1 cellular context compared by ENCODE assay signal in the genomic region with DNA sequence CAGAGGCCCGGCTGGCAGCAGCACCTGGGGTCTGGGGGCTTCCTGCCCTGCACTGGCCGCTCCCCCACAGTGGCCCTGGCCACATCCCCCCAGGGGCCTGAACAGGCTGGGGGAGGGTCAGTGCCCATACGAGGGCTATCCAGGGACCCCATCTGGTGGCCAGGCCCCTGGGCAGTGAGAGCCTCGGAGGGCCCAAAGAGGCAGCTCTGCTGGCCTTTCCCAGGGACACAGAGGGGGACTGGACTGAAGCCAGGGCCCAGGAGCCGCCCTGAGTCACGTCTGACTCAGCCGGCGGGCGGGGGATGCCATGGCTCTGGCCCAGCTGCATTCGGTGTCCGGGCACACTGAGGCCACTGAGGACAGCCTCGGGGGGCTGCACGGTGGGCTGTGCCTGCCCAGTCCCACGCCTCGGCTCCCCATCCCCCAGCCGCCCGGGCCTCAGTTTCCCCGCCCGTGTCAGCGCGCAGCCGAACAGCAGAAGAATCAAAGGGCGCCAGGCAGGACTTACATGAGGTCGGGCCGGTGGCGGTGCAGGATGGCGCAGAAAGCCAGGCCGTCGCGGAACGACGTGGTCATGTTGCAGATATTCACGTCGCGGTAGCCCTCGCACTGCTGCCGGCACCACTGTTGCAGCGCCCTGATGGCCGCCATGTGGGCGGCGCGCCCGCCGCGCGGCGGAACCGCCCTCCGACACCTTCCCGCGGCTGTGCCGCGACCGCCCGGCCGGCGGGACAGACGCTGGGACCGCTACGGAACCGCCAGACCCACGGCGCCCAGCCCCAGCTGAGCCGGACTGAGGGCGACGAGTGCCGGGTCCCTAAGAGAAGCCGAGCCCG.
TF ChIP-seq lines count a peak whose summit lies in the region.

TSS of gene MICALL2 (minus strand) at position 795 of the 836 bp plus-strand sequence. CDS start at position 651, 144 bp downstream.

TF ChIP-seq in GM12878, 131 proteins besides CTCF, POLR2A, EP300 and RAD21 (continued from another document):
- TF ChIP-seq, protein P1, sequence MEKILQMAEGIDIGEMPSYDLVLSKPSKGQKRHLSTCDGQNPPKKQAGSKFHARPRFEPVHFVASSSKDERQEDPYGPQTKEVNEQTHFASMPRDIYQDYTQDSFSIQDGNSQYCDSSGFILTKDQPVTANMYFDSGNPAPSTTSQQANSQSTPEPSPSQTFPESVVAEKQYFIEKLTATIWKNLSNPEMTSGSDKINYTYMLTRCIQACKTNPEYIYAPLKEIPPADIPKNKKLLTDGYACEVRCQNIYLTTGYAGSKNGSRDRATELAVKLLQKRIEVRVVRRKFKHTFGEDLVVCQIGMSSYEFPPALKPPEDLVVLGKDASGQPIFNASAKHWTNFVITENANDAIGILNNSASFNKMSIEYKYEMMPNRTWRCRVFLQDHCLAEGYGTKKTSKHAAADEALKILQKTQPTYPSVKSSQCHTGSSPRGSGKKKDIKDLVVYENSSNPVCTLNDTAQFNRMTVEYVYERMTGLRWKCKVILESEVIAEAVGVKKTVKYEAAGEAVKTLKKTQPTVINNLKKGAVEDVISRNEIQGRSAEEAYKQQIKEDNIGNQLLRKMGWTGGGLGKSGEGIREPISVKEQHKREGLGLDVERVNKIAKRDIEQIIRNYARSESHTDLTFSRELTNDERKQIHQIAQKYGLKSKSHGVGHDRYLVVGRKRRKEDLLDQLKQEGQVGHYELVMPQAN (conservative IDR thresholded peaks at IDR 0.05): peak; percentile 67
- TF ChIP-seq STAT1 (conservative IDR thresholded peaks at IDR 0.05): no peak
- TF ChIP-seq ZNF217 (IDR thresholded peaks at IDR 0.05): no peak
- TF ChIP-seq ZNF274 (IDR thresholded peaks at IDR 0.05; ENCODE audit: insufficient read depth, insufficient read length): no peak
- 0 out of 2 replicates have a peak, but pooled peaks have one; percentile 40 for TF ChIP-seq ZNF207 (IDR thresholded peaks at IDR 0.05; ENCODE audit: borderline replicate concordance)
